ENCODE assay signal across 12 cellular contexts in the genomic region with DNA sequence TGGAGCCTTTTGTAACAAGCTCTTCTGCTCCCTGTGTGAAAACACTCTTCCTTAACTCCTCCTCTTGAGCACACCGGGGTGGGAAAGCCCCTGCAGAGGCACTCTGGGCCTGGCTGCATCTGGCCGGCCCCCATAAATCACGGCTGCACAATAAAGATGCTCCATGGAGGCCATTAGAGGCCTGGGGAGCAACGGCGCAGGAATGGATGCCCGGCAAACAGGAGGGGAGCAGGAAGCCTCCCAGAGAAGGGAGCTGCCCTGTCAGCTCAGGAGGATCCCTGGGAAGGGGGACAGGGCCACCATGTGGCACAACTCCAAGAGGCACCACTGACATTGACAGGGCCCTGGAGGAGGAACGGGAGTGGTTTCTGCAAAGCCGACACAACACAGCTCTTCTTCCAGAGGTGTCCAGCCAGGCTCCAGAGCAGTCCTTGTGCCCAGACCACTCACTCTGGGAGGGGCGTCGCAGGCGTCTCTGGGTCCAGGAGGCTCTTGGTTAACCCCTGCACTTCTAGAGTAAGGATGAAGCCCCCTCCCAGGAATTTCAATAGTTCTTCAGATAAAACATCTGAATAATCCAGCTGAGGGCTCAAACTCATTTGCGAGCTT.
DNase-seq lines count a peak whose midpoint lies in the region; TF ChIP-seq lines count a peak whose summit lies in the region.
"Had no signal": no experiment of that assay in that cellular context is flagged by ENCODE, and none has a peak within 500 bp of the region (broad histone marks: within the 10 kb centered on the region; RNA-seq: fewer than 3 reads in every experiment).

No MANE protein-coding gene starts in this region.

- DNase-seq in DMS 273 (lab: John Stamatoyannopoulos, UW; ENCODE audit: unreplicated experiment), result peak; percentile 24
- DNase-seq in DMS 273 treated with DMSO at 0.1 percent for 48 hours (lab: John Stamatoyannopoulos, UW), result no peak
- DNase-seq in NCI-H2227 treated with DMSO at 0.1 percent for 48 hours (lab: John Stamatoyannopoulos, UW), result peak; percentile 59
- peak; percentile 31 for DNase-seq in endothelial cell (ENCODE audit: low spot score)
- DNase-seq in progenitor cell of endocrine pancreas (ENCODE audit: low spot score, unreplicated experiment), result peak; percentile 11
- no peak for DNase-seq in NCI-H446 (lab: John Stamatoyannopoulos, UW)
- DNase-seq in AG08396 (ENCODE audit: low spot score), result no peak
- no peak for DNase-seq in activated T-cell treated with anti-CD3 and anti-CD28 coated beads, Interleukin-2, amount 50 U/mL, for 48 hours
- DNase-seq: activated CD4-positive, alpha-beta memory T cell treated with anti-CD3 and anti-CD28 coated beads, Interleukin-2, amount 10 ng/mL, durations not matched to agents 7 days and 5 days; CD4-positive, alpha-beta T cell; mesenchymal stem cell had no signal

- TF ChIP-seq CTCF in endothelial cell (IDR thresholded peaks at IDR 0.05; ENCODE audit: unreplicated experiment) (no peak), progenitor cell of endocrine pancreas (IDR thresholded peaks at IDR 0.05; ENCODE audit: unreplicated experiment) (peak; percentile 42)

- no peaks in the 10 kb centered on the region for H3K36me3 Mint-ChIP-seq in endothelial cell (ENCODE audit: low read depth, unreplicated experiment)
- no peaks in the 10 kb centered on the region for H3K36me3 Mint-ChIP-seq in progenitor cell of endocrine pancreas (ENCODE audit: insufficient read depth)

- H3K4me3 Mint-ChIP-seq in endothelial cell (ENCODE audit: unreplicated experiment), result no peak overlapping the region
- no peak overlapping the region for H3K4me3 Mint-ChIP-seq in progenitor cell of endocrine pancreas (ENCODE audit: low read depth)
- H3K4me3 Mint-ChIP-seq: activated CD4-positive, alpha-beta memory T cell treated with anti-CD3 and anti-CD28 coated beads, Interleukin-2, amount 10 ng/mL, durations not matched to agents 7 days and 5 days; CD4-positive, alpha-beta T cell; T-helper 2 cell treated with Interferon-gamma antibody and Interleukin-4, amounts not matched to agents 5 μg/mL and 100 μg/mL, for 36 hours had no signal

- no peak overlapping the region for H3K27ac Mint-ChIP-seq in endothelial cell (ENCODE audit: unreplicated experiment)
- H3K27ac Mint-ChIP-seq in progenitor cell of endocrine pancreas, result no peak overlapping the region
- H3K27ac Mint-ChIP-seq: activated CD4-positive, alpha-beta memory T cell treated with anti-CD3 and anti-CD28 coated beads, Interleukin-2, amount 10 ng/mL, durations not matched to agents 7 days and 5 days; CD4-positive, alpha-beta T cell; T-helper 2 cell treated with Interferon-gamma antibody and Interleukin-4, amounts not matched to agents 5 μg/mL and 100 μg/mL, for 36 hours had no signal

- H3K27me3 Mint-ChIP-seq in endothelial cell (ENCODE audit: unreplicated experiment) (peaks cover 1% of the 10 kb centered on the region), progenitor cell of endocrine pancreas (peaks cover 40% of the 10 kb centered on the region)
- H3K27me3 Mint-ChIP-seq: activated CD4-positive, alpha-beta memory T cell treated with anti-CD3 and anti-CD28 coated beads, Interleukin-2, amount 10 ng/mL, durations not matched to agents 7 days and 5 days; CD4-positive, alpha-beta T cell had no signal

- H3K4me1 Mint-ChIP-seq in endothelial cell (ENCODE audit: unreplicated experiment) (no peaks in the 10 kb centered on the region), progenitor cell of endocrine pancreas (ENCODE audit: low read depth) (peaks cover 1% of the 10 kb centered on the region)
- H3K4me1 Mint-ChIP-seq: activated CD4-positive, alpha-beta memory T cell treated with anti-CD3 and anti-CD28 coated beads, Interleukin-2, amount 10 ng/mL, durations not matched to agents 7 days and 5 days had no signal

- H3K9me3 Mint-ChIP-seq in endothelial cell (ENCODE audit: unreplicated experiment) (no peaks in the 10 kb centered on the region), progenitor cell of endocrine pancreas (ENCODE audit: low read depth) (no peaks in the 10 kb centered on the region)
- H3K9me3 Mint-ChIP-seq: CD4-positive, alpha-beta T cell; T-helper 2 cell treated with Interferon-gamma antibody and Interleukin-4, amounts not matched to agents 5 μg/mL and 100 μg/mL, for 36 hours had no signal

Comparison
In these comparisons a context has a peak if more than half of its experiments do, and no peak if none do; other contexts are left out.
1. DNase-seq: peak in DMS 273 (single experiment), NCI-H2227 treated with DMSO at 0.1 percent for 48 hours (single experiment), endothelial cell (single experiment) and progenitor cell of endocrine pancreas (single experiment); none in DMS 273 treated with DMSO at 0.1 percent for 48 hours (single experiment), NCI-H446 (0 of 2), AG08396 (single experiment) and activated T-cell treated with anti-CD3 and anti-CD28 coated beads, Interleukin-2, amount 50 U/mL, for 48 hours (0 of 2).